18 cellular contexts compared by ENCODE assay signal in genomic region chr3:135138776-135139175, GRCh38.
"Had no signal": no experiment of that assay in that cellular context is flagged by ENCODE, and none has a peak within 500 bp of the region (broad histone marks: within the 10 kb centered on the region; RNA-seq: fewer than 3 reads in every experiment).

No MANE protein-coding gene starts in this region.

- DNase-seq: effector CD4-positive, alpha-beta T cell; foreskin fibroblast; gastrocnemius medialis; head of caudate nucleus; kidney; natural killer cell; occipital lobe; ovary; posterior cingulate gyrus; psoas muscle; right cardiac atrium; sigmoid colon; stimulated activated CD4-positive, alpha-beta T cell treated with anti-CD3 and anti-CD28 coated beads, Interleukin-2, amount 100 ng/mL, for 24 hours; stimulated activated CD4-positive, alpha-beta T cell treated with anti-CD3 and anti-CD28 coated beads, Interleukin-4, amount 100 ng/mL, for 24 hours; stimulated activated naive CD4-positive, alpha-beta T cell treated with Interleukin-2 at 50 U/mL for 16 hours; stomach; thyroid gland; trophoblast cell had no signal
